In genomic region chr9:130980526-130980925, GRCh38 we compare ENCODE assay signal across 21 cellular contexts. TPM values are rescaled to one million over a fixed set of nuclear protein-coding genes. Genes with fewer than 3 reads are reported as not detected.
DNase-seq lines count a peak whose midpoint lies in the region; ATAC-seq, FAIRE-seq and TF ChIP-seq lines count a peak whose summit lies in the region.
"Had no signal": no experiment of that assay in that cellular context is flagged by ENCODE, and none has a peak within 500 bp of the region (broad histone marks: within the 10 kb centered on the region; RNA-seq: fewer than 3 reads in every experiment).

No MANE protein-coding gene starts in this region.

- ATAC-seq in K562, result no peak
- ATAC-seq in PC-3, result no peak
- ATAC-seq in activated CD8-positive, alpha-beta T cell treated with anti-CD3 and anti-CD28 coated beads, Interleukin-2, amount 10 ng/mL, durations not matched to agents 7 days and 5 days, result no peak
- ATAC-seq: CD8-positive, alpha-beta T cell; HepG2 had no signal

- H3K9me3 Mint-ChIP-seq in CD14-positive monocyte, result no peaks in the 10 kb centered on the region
- no peaks in the 10 kb centered on the region for H3K9me3 Mint-ChIP-seq in neural crest cell
- H3K9me3 Mint-ChIP-seq in activated CD8-positive, alpha-beta T cell treated with anti-CD3 and anti-CD28 coated beads, Interleukin-2, amount 10 ng/mL, durations not matched to agents 7 days and 5 days (ENCODE audit: insufficient read depth), result no peaks in the 10 kb centered on the region
- H3K9me3 Mint-ChIP-seq: CD8-positive, alpha-beta T cell; IgD-negative memory B cell had no signal

- no peaks in the 10 kb centered on the region for H3K9me3 ChIP-seq in K562 (replicated peaks; ENCODE audit: control insufficient read depth, insufficient read depth, low read depth, low read length)
- no peaks in the 10 kb centered on the region for H3K9me3 ChIP-seq in adrenal gland (replicated peaks in 1 of 3)
- no peaks in the 10 kb centered on the region for H3K9me3 ChIP-seq in PC-3 (ENCODE audit: low read length)
- H3K9me3 ChIP-seq: BE2C had no signal

- TF ChIP-seq POLR2A in K562 (conservative IDR thresholded peaks at IDR 0.05) (no peak), adrenal gland (IDR thresholded peaks at IDR 0.05) (no peak)

- DNase-seq in CD14-positive monocyte (ENCODE audit: low spot score) (peak; percentile 20), K562 (ENCODE audit: extremely low read depth in 1 of 4, low spot score in 3 of 4) (peak; percentile 29 to 56 (median 54)), neural crest cell (ENCODE audit: low read depth, low spot score) (no peak), SKM-1 (lab: John Stamatoyannopoulos, UW; ENCODE audit: unreplicated experiment) (no peak), adrenal gland (no peak), PC-3 (no peak)
- no peak for DNase-seq in activated CD8-positive, alpha-beta T cell treated with anti-CD3 and anti-CD28 coated beads, Interleukin-2, amount 10 ng/mL, durations not matched to agents 7 days and 5 days
- DNase-seq: ACHN; BE2C; Calu3; CD8-positive, alpha-beta T cell; DMS 273 treated with DMSO at 0.1 percent for 48 hours; GM23248; HCEC 1CT had no signal

- peaks cover 0 to 19% of the 10 kb centered on the region in 2 experiments; a peak in 1 of 5 replicates for H3K4me1 ChIP-seq in K562 (replicated peaks in 1 of 2; ENCODE audit: control insufficient read depth in 2 of 2, insufficient read depth in 2 of 2, low read length in 2 of 2)
- no peaks in the 10 kb centered on the region for H3K4me1 ChIP-seq in adrenal gland (replicated peaks in 1 of 2)
- H3K4me1 ChIP-seq in PC-3 (ENCODE audit: insufficient read depth, low read length), result no peaks in the 10 kb centered on the region
- H3K4me1 ChIP-seq: BE2C had no signal

- H3K4me2 ChIP-seq in K562 (ENCODE audit: insufficient read depth, low read length) (no peak overlapping the region), PC-3 (ENCODE audit: low read length) (no peak overlapping the region)

- no peak for FAIRE-seq in K562 (lab: Jason Lieb, UNC)
- FAIRE-seq: A204.1, G401.6, GM12891, GM19239, H54, HepG2 had no signal

- in situ Hi-C loops in K562 (cut with MboI), result loop anchor here (25.0 kb wide), 1 partner anchor 268 kb away; no protein-coding TSS in a partner anchor

- peaks cover 81% of the 10 kb centered on the region for H4K20me1 ChIP-seq in K562 (replicated peaks; ENCODE audit: control insufficient read depth, insufficient read depth, low read length)
- H4K20me1 ChIP-seq in PC-3 (ENCODE audit: low read length), result no peaks in the 10 kb centered on the region

- H3K27me3 Mint-ChIP-seq in CD14-positive monocyte (ENCODE audit: low read depth in 3 of 3), result peaks cover 2 to 7% (median 2%) of the 10 kb centered on the region in 3 donors
- no peaks in the 10 kb centered on the region for H3K27me3 Mint-ChIP-seq in neural crest cell (ENCODE audit: low read depth)
- no peaks in the 10 kb centered on the region for H3K27me3 Mint-ChIP-seq in activated CD8-positive, alpha-beta T cell treated with anti-CD3 and anti-CD28 coated beads, Interleukin-2, amount 10 ng/mL, durations not matched to agents 7 days and 5 days (ENCODE audit: low read depth)

- 2% methylated on average over 16 of the region's 16 CpGs for WGBS in K562 (ENCODE audit: insufficient coverage, low coverage, missing lambda C conversion rate)
- 71 to 84% (median 75%) methylated on average over 11 to 16 of the region's 16 CpGs for WGBS in adrenal gland, 4 donors

- H3K27ac ChIP-seq in K562 (ENCODE audit: extremely low read depth, low read depth, low read length) (no peak overlapping the region), adrenal gland (no peak overlapping the region), PC-3 (ENCODE audit: low read length) (no peak overlapping the region)
- H3K27ac ChIP-seq: GM23248 had no signal

- no peak overlapping the region for H3K9ac ChIP-seq in K562 (ENCODE audit: insufficient read depth in 1 of 2, low read depth in 2 of 2, low read length in 2 of 2)
- H3K9ac ChIP-seq in PC-3 (ENCODE audit: low read length), result no peak overlapping the region
- H3K9ac ChIP-seq: GM23248 had no signal

- H2AFZ ChIP-seq in K562 (ENCODE audit: low read depth, low read length) (no peak overlapping the region), PC-3 (ENCODE audit: low read length) (no peak overlapping the region)
- H2AFZ ChIP-seq: GM23248 had no signal

- CTCF ChIA-PET in K562 (lab: Yijun Ruan, JAX; ENCODE audit: low intra/inter-chr PET ratio), result no interaction called here
- CTCF ChIA-PET in PC-3 (lab: Charles Lee), result no interaction called here
- CTCF ChIA-PET in activated CD8-positive, alpha-beta T cell treated with anti-CD3 and anti-CD28 coated beads, Interleukin-2, amount 10 ng/mL, durations not matched to agents 7 days and 5 days (lab: Charles Lee), result no interaction called here

- H3K36me3 Mint-ChIP-seq in CD14-positive monocyte (no peaks in the 10 kb centered on the region), neural crest cell (ENCODE audit: low read depth) (no peaks in the 10 kb centered on the region)
- H3K36me3 Mint-ChIP-seq in activated CD8-positive, alpha-beta T cell treated with anti-CD3 and anti-CD28 coated beads, Interleukin-2, amount 10 ng/mL, durations not matched to agents 7 days and 5 days (ENCODE audit: low read depth), result no peaks in the 10 kb centered on the region
- H3K36me3 Mint-ChIP-seq: CD8-positive, alpha-beta T cell; IgD-negative memory B cell had no signal

- H3K36me3 ChIP-seq in K562 (ENCODE audit: control insufficient read depth, insufficient read depth, low read length) (no peaks in the 10 kb centered on the region), adrenal gland (replicated peaks in 1 of 2) (no peaks in the 10 kb centered on the region), PC-3 (ENCODE audit: low read depth, low read length) (no peaks in the 10 kb centered on the region)
- H3K36me3 ChIP-seq: BE2C had no signal

- H3K4me3 ChIP-seq in K562, result no peak overlapping the region
- H3K4me3 ChIP-seq in adrenal gland, result no peak overlapping the region
- H3K4me3 ChIP-seq in PC-3 (ENCODE audit: low read length), result no peak overlapping the region
- H3K4me3 ChIP-seq: GM23248 had no signal

- H3K9me1 ChIP-seq in K562 (ENCODE audit: control insufficient read depth, insufficient read depth, low read length), result peaks cover 13% of the 10 kb centered on the region

- no peak for TF ChIP-seq EP300 in K562 (IDR thresholded peaks at IDR 0.05; ENCODE audit: low read length)

- intact Hi-C loops in CD14-positive monocyte (cut with micrococcal nuclease), result no loop called here
- intact Hi-C loops in K562 (cut with micrococcal nuclease), result no loop called here
- intact Hi-C loops in adrenal gland (cut with DNase I), result no loop called here
- intact Hi-C loops in PC-3 (cut with micrococcal nuclease), result no loop called here

- TF ChIP-seq RAD21 in K562 (CRISPR knock-in tag; conservative IDR thresholded peaks at IDR 0.05 in 1 of 2, IDR thresholded peaks at IDR 0.05 in 1 of 2), result no peak

- H3F3A ChIP-seq in PC-3 (ENCODE audit: low read length, unreplicated experiment), result no peaks in the 10 kb centered on the region

- H3K4me1 Mint-ChIP-seq in CD14-positive monocyte, result peaks cover 25% of the 10 kb centered on the region
- H3K4me1 Mint-ChIP-seq in neural crest cell, result peaks cover 37% of the 10 kb centered on the region
- H3K4me1 Mint-ChIP-seq in activated CD8-positive, alpha-beta T cell treated with anti-CD3 and anti-CD28 coated beads, Interleukin-2, amount 10 ng/mL, durations not matched to agents 7 days and 5 days (ENCODE audit: low read depth), result no peaks in the 10 kb centered on the region
- H3K4me1 Mint-ChIP-seq: IgD-negative memory B cell had no signal

- POLR2A ChIA-PET in K562 (lab: Yijun Ruan, JAX) (interaction anchor here (0.6 to 10.0 kb wide), 19 partner anchors 8 to 135 kb away, joined by 3 to 131 read pairs (median 5); no protein-coding TSS in a partner anchor), PC-3 (lab: Charles Lee; ENCODE audit: unreplicated experiment) (interaction anchor here (0.7 kb wide), 1 partner anchor 214 kb away, joined by 3 read pairs; no protein-coding TSS in a partner anchor)
- POLR2A ChIA-PET in activated CD8-positive, alpha-beta T cell treated with anti-CD3 and anti-CD28 coated beads, Interleukin-2, amount 10 ng/mL, durations not matched to agents 7 days and 5 days (lab: Charles Lee), result no interaction called here

- peak overlapping the region; percentile 50 to 76 for H3K4me3 Mint-ChIP-seq in CD14-positive monocyte
- no peak overlapping the region for H3K4me3 Mint-ChIP-seq in neural crest cell
- no peak overlapping the region for H3K4me3 Mint-ChIP-seq in activated CD8-positive, alpha-beta T cell treated with anti-CD3 and anti-CD28 coated beads, Interleukin-2, amount 10 ng/mL, durations not matched to agents 7 days and 5 days
- H3K4me3 Mint-ChIP-seq: CD8-positive, alpha-beta T cell; IgD-negative memory B cell had no signal

- H3K9me2 ChIP-seq in PC-3 (replicated peaks; ENCODE audit: low read length), result no peaks in the 10 kb centered on the region

- no peaks in the 10 kb centered on the region for H3K79me2 ChIP-seq in K562 (ENCODE audit: control insufficient read depth, insufficient read depth, low read length)
- no peaks in the 10 kb centered on the region for H3K79me2 ChIP-seq in PC-3 (ENCODE audit: low read length)

- TF ChIP-seq CTCF in CD14-positive monocyte (IDR thresholded peaks at IDR 0.05) (no peak), K562 (IDR thresholded peaks at IDR 0.05 in 2 of 3, conservative IDR thresholded peaks at IDR 0.05 in 1 of 3; ENCODE audit: insufficient read depth in 2 of 3, low read depth in 1 of 3, low read length in 3 of 3) (no peak), neural crest cell (conservative IDR thresholded peaks at IDR 0.05) (no peak), adrenal gland (IDR thresholded peaks at IDR 0.05) (no peak), PC-3 (conservative IDR thresholded peaks at IDR 0.05; ENCODE audit: low read depth, low read length) (no peak)

- H3K27me3 ChIP-seq in K562 (ENCODE audit: control insufficient read depth in 2 of 2, insufficient read depth in 2 of 2, low read length in 2 of 2) (peaks cover 90 to 99% of the 10 kb centered on the region in 2 experiments), adrenal gland (no peaks in the 10 kb centered on the region), PC-3 (ENCODE audit: low read length) (no peaks in the 10 kb centered on the region)
- H3K27me3 ChIP-seq: BE2C had no signal

- peak overlapping the region in 1 of 7 donors; percentile 45 for H3K27ac Mint-ChIP-seq in CD14-positive monocyte
- H3K27ac Mint-ChIP-seq in neural crest cell (ENCODE audit: unreplicated experiment), result peak overlapping the region; percentile 71
- H3K27ac Mint-ChIP-seq in activated CD8-positive, alpha-beta T cell treated with anti-CD3 and anti-CD28 coated beads, Interleukin-2, amount 10 ng/mL, durations not matched to agents 7 days and 5 days, result no peak overlapping the region
- H3K27ac Mint-ChIP-seq: CD8-positive, alpha-beta T cell; IgD-negative memory B cell had no signal

- BruUV-seq in K562 (replicated peaks; lab: Mats Ljungman, UMichigan), result no TSS peak
- no TSS peak for BruUV-seq in PC-3 (replicated peaks; lab: Mats Ljungman, UMichigan)

RNA-seq across cellular contexts. Expression of gene LAMC3, which starts 28.4 kb away (rescaled TPM):
- not detected for polyA plus RNA-seq in CD14-positive monocyte
- 0.69 TPM in 1 of 2 replicates, not detected in the other for total RNA-seq in K562 (2011; cell fraction: chromatin; rRNA removed; ENCODE audit: low replicate concordance)
- 0.26 and 0.33 TPM in 2 replicates for total RNA-seq in K562 (2011; cell fraction: nucleolus; rRNA removed)
- total RNA-seq in K562 (2011; cell fraction: nucleoplasm; rRNA removed), result 0.22 TPM in 1 of 2 replicates, not detected in the other
- total RNA-seq in K562 (2014; rRNA removed), result not detected in 2 replicates
- not detected in 2 replicates for total RNA-seq in K562 (2014; rRNA removed; fragmentation: Illumina TruSeq; extraction: Trizol)
- not detected in 2 replicates for total RNA-seq in K562 (2015; rRNA removed; fragmentation: Illumina TruSeq; extraction: Trizol)
- total RNA-seq in K562 (2021), result 0.09 TPM in 1 of 2 replicates, not detected in the other
- 0.05 and 0.10 TPM in 2 replicates for polyA plus RNA-seq in K562 (2011; rRNA removed)
- polyA plus RNA-seq in K562 (2011; cell fraction: cytosol; rRNA removed), result 0.03 and 0.66 TPM in 2 replicates
- polyA plus RNA-seq in K562 (2011; cell fraction: nucleus; rRNA removed), result 0.04 and 0.20 TPM in 2 replicates
- 0.03 and 0.07 TPM in 2 replicates for polyA plus RNA-seq in K562 (2012)
- polyA plus RNA-seq in K562 (2014; fragmentation: Illumina TruSeq; extraction: Trizol), result not detected in 2 replicates
- not detected for polyA plus RNA-seq in K562 (2014; fragmentation: Nextera tagmentation; extraction: Ambion mirVana)
- not detected in 2 replicates for polyA plus RNA-seq in K562 (2014; rRNA removed)
- polyA minus RNA-seq in K562 (2011; rRNA and poly(A)+ RNA removed), result not detected in 2 replicates
- polyA minus RNA-seq in K562 (2011; cell fraction: cytosol; rRNA and poly(A)+ RNA removed), result not detected in 2 replicates
- 0.27 TPM in 1 of 2 replicates, not detected in the other for polyA minus RNA-seq in K562 (2011; cell fraction: nucleus; rRNA and poly(A)+ RNA removed)
- 2.8 and 4.0 TPM in 2 replicates for total RNA-seq in neural crest cell
- 100 to 1,000 TPM in 1 of 8 donors, 10 to 100 TPM in 7; 18.5 to 125 (median 49.7) TPM for total RNA-seq in adrenal gland
- polyA plus RNA-seq in adrenal gland, result 10 to 100 TPM in 2 of 3 donors, 1 to 10 TPM in 1; 3.3 to 85.3 (median 67.0) TPM
- 4.6 and 6.0 TPM in 2 replicates for total RNA-seq in PC-3 (2014; rRNA removed)
- not detected for total RNA-seq in activated CD8-positive, alpha-beta T cell treated with anti-CD3 and anti-CD28 coated beads, Interleukin-2, amount 10 ng/mL, durations not matched to agents 7 days and 5 days
- total RNA-seq: Calu3, GM23248 had no signal
- polyA plus RNA-seq: GM23248, IgD-negative memory B cell had no signal

RNA-seq across cellular contexts. Expression of gene FIBCD1, which starts 41.5 kb away (rescaled TPM):
- polyA plus RNA-seq in CD14-positive monocyte (not detected), K562 (2011; rRNA removed) (0.79 and 1.2 TPM in 2 replicates), K562 (2014; fragmentation: Illumina TruSeq; extraction: Trizol) (not detected in 2 replicates), K562 (2014; fragmentation: Nextera tagmentation; extraction: Ambion mirVana) (not detected), K562 (2014; rRNA removed) (0.53 and 2.7 TPM in 2 replicates), adrenal gland (10 to 100 TPM in 2 of 3 donors, under 1 TPM in 1; 0.11 to 55.7 (median 26.6) TPM)
- 0.21 TPM in 1 of 2 replicates, not detected in the other for total RNA-seq in K562 (2011; cell fraction: chromatin; rRNA removed; ENCODE audit: low replicate concordance)
- not detected in 2 replicates for total RNA-seq in K562 (2011; cell fraction: nucleolus; rRNA removed)
- not detected in 2 replicates for total RNA-seq in K562 (2011; cell fraction: nucleoplasm; rRNA removed)
- total RNA-seq in K562 (2014; rRNA removed) (1.00 and 2.1 TPM in 2 replicates), K562 (2014; rRNA removed; fragmentation: Illumina TruSeq; extraction: Trizol) (0.95 TPM in 1 of 2 replicates, not detected in the other), K562 (2015; rRNA removed; fragmentation: Illumina TruSeq; extraction: Trizol) (not detected in 2 replicates), K562 (2021) (0.71 and 1.5 TPM in 2 replicates), neural crest cell (0.23 and 0.45 TPM in 2 replicates), adrenal gland (10 to 100 TPM in 6 of 8 donors, 1 to 10 TPM in 2; 1.5 to 25.7 (median 18.3) TPM), PC-3 (2014; rRNA removed) (7.5 and 8.9 TPM in 2 replicates)
- polyA plus RNA-seq in K562 (2011; cell fraction: cytosol; rRNA removed), result 2.1 and 3.8 TPM in 2 replicates
- polyA plus RNA-seq in K562 (2011; cell fraction: nucleus; rRNA removed), result 1.2 TPM in 2 replicates
- 0.91 and 1.3 TPM in 2 replicates for polyA plus RNA-seq in K562 (2012)
- not detected in 2 replicates for polyA minus RNA-seq in K562 (2011; rRNA and poly(A)+ RNA removed)
- not detected in 2 replicates for polyA minus RNA-seq in K562 (2011; cell fraction: cytosol; rRNA and poly(A)+ RNA removed)
- 0.67 TPM in 1 of 2 replicates, not detected in the other for polyA minus RNA-seq in K562 (2011; cell fraction: nucleus; rRNA and poly(A)+ RNA removed)
- not detected for total RNA-seq in activated CD8-positive, alpha-beta T cell treated with anti-CD3 and anti-CD28 coated beads, Interleukin-2, amount 10 ng/mL, durations not matched to agents 7 days and 5 days
- total RNA-seq: CD8-positive, alpha-beta T cell had no signal
- polyA plus RNA-seq: IgD-negative memory B cell had no signal

Comparison
In these comparisons a context has a peak if more than half of its experiments do, and no peak if none do; other contexts are left out.
1. DNase-seq: peak in CD14-positive monocyte (single experiment) and K562 (4 of 4); none in neural crest cell (single experiment), SKM-1 (single experiment), adrenal gland (0 of 7), PC-3 (single experiment) and activated CD8-positive, alpha-beta T cell treated with anti-CD3 and anti-CD28 coated beads, Interleukin-2, amount 10 ng/mL, durations not matched to agents 7 days and 5 days (single experiment).
2. H3K4me3 Mint-ChIP-seq: peak in CD14-positive monocyte (2 of 2); none in neural crest cell (single experiment) and activated CD8-positive, alpha-beta T cell treated with anti-CD3 and anti-CD28 coated beads, Interleukin-2, amount 10 ng/mL, durations not matched to agents 7 days and 5 days (single experiment).